ENCODE assay signal across 24 cellular contexts in the genomic region with DNA sequence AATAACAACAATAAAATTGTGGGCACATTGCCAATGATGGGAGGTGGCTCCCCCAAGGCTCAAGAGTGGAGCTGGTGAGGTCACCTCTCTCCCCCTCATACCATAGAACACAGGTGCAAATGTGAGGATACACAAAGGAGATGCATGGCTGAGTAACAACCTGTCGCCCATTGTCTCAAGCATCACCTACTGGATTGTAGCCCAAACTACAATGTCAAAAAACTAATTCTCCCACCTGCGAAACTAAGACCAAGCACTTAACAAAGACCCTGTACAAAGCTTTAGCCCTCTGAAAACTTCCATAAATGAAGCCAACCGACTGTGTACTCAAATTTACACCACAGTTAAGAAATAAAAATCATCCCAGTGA. TPM values are rescaled to one million over a fixed set of nuclear protein-coding genes. Genes with fewer than 3 reads are reported as not detected.
A peak's percentile ranks its signal among the peaks of the same experiment; 100 is the strongest.
DNase-seq lines count a peak whose midpoint lies in the region; ATAC-seq and TF ChIP-seq lines count a peak whose summit lies in the region.
"Had no signal": no experiment of that assay in that cellular context is flagged by ENCODE, and none has a peak within 500 bp of the region (broad histone marks: within the 10 kb centered on the region; RNA-seq: fewer than 3 reads in every experiment).

No MANE protein-coding gene starts in this region.

- no peak overlapping the region for H3K9ac ChIP-seq in GM23248

- ATAC-seq in Panc1 (no peak), heart right ventricle (no peak)
- ATAC-seq: CD8-positive, alpha-beta T cell; T-cell had no signal

- in situ Hi-C loops in Panc1 (cut with HindIII; ENCODE audit: low pct_unique_long_range_greater_than_20kb, low sequenced_read_pairs): no loop called here
- in situ Hi-C loops in GM23248 (cut with MboI): loop anchor here (10.0 kb wide), 1 partner anchor 200 kb away; no protein-coding TSS in a partner anchor

- no peak for TF ChIP-seq POLR2A in breast epithelium (IDR thresholded peaks at IDR 0.05)

- H3K9me3 ChIP-seq in Panc1 (ENCODE audit: control insufficient read depth, insufficient read depth, low read depth, low read length) (no peaks in the 10 kb centered on the region), heart right ventricle (no peaks in the 10 kb centered on the region), GM23248 (ENCODE audit: low read depth) (no peaks in the 10 kb centered on the region), breast epithelium (no peaks in the 10 kb centered on the region)
- H3K9me3 ChIP-seq: HAP-1, SJCRH30 had no signal

- CTCF ChIA-PET in Panc1 (lab: Charles Lee): no interaction called here

- TF ChIP-seq CTCF in Panc1 (IDR thresholded peaks at IDR 0.05): peak; percentile 8; the same call in 1 of the 2 replicates
- TF ChIP-seq CTCF in heart right ventricle (IDR thresholded peaks at IDR 0.05): no peak
- no peak for TF ChIP-seq CTCF in breast epithelium (IDR thresholded peaks at IDR 0.05)

- no peaks in the 10 kb centered on the region for H3K27me3 ChIP-seq in Panc1 (ENCODE audit: control insufficient read depth, insufficient read depth, low read length)
- no peaks in the 10 kb centered on the region for H3K27me3 ChIP-seq in heart right ventricle
- H3K27me3 ChIP-seq in GM23248 (replicated peaks; ENCODE audit: insufficient read depth): no peaks in the 10 kb centered on the region; the same call in 1 of the 2 replicates
- H3K27me3 ChIP-seq in breast epithelium: no peaks in the 10 kb centered on the region
- H3K27me3 ChIP-seq: SJCRH30 had no signal

- H3K36me3 ChIP-seq in Panc1 (ENCODE audit: control insufficient read depth, insufficient read depth, low read length) (no peaks in the 10 kb centered on the region), heart right ventricle (no peaks in the 10 kb centered on the region), GM23248 (ENCODE audit: low read depth) (no peaks in the 10 kb centered on the region), breast epithelium (no peaks in the 10 kb centered on the region)
- H3K36me3 ChIP-seq: HAP-1, SJCRH30 had no signal

- H3K4me1 ChIP-seq in Panc1 (ENCODE audit: control insufficient read depth, insufficient read depth, low read length): no peaks in the 10 kb centered on the region
- no peaks in the 10 kb centered on the region for H3K4me1 ChIP-seq in heart right ventricle
- no peaks in the 10 kb centered on the region for H3K4me1 ChIP-seq in GM23248 (ENCODE audit: insufficient read depth)
- H3K4me1 ChIP-seq in breast epithelium: no peaks in the 10 kb centered on the region
- H3K4me1 ChIP-seq: HAP-1, SJCRH30 had no signal

- H3K4me2 ChIP-seq in GM23248 (ENCODE audit: unreplicated experiment): no peak overlapping the region

- H3F3A ChIP-seq in GM23248 (ENCODE audit: insufficient read depth): no peaks in the 10 kb centered on the region

- intact Hi-C loops in Panc1 (cut with micrococcal nuclease; ENCODE audit: unreplicated experiment): no loop called here
- intact Hi-C loops in heart right ventricle (cut with DNase I): no loop called here
- intact Hi-C loops in breast epithelium (cut with DNase I; ENCODE audit: low total_unique reads): no loop called here

- no TSS peak for BruUV-seq in Panc1 (replicated peaks; lab: Mats Ljungman, UMichigan)

- no peak overlapping the region for H2AFZ ChIP-seq in GM23248

- no peaks in the 10 kb centered on the region for H3K9me2 ChIP-seq in GM23248 (ENCODE audit: insufficient read depth)

- H3K27ac ChIP-seq in Panc1 (ENCODE audit: low read length) (no peak overlapping the region), heart right ventricle (no peak overlapping the region), GM23248 (no peak overlapping the region), breast epithelium (no peak overlapping the region)
- H3K27ac ChIP-seq: 22Rv1, SJCRH30 had no signal

- WGBS in heart right ventricle, 2 donors: 87 to 90% methylated on average over 3 of the region's 3 CpGs
- 33 to 35% methylated on average over 3 of the region's 3 CpGs for WGBS in GM23248 (ENCODE audit: low coverage in 1 of 2, low lambda C conversion rate in 2 of 2, missing lambda C conversion rate in 2 of 2), 2 experiments

- no peaks in the 10 kb centered on the region for H3K79me2 ChIP-seq in GM23248 (ENCODE audit: insufficient read depth)

- POLR2A ChIA-PET in Panc1 (lab: Charles Lee): interaction anchor here (0.5 kb wide), 1 partner anchor 242 kb away, joined by 3 read pairs; no protein-coding TSS in a partner anchor

- peak; percentile 22 for DNase-seq in NCI-H748 (lab: John Stamatoyannopoulos, UW; ENCODE audit: unreplicated experiment)
- DNase-seq in NCI-H748 treated with DMSO at 0.1 percent for 48 hours (lab: John Stamatoyannopoulos, UW): no peak
- no peak for DNase-seq in Panc1 (ENCODE audit: low read depth, low spot score)
- DNase-seq in iPS DF 4.7 (ENCODE audit: extremely low read depth, low spot score): peak; percentile 14
- DNase-seq in heart right ventricle: no peak
- no peak for DNase-seq in GM23248
- no peak for DNase-seq in mesenteric fat pad (ENCODE audit: low spot score)
- no peak for DNase-seq in breast epithelium (ENCODE audit: low spot score in 2 of 2)
- DNase-seq: AML-193; C1 segment of cervical spinal cord; CD8-positive, alpha-beta T cell; DMS153; MV-4-11; NCI-H1105 treated with DMSO at 0.1 percent for 48 hours; NCI-H1694 treated with DMSO at 0.1 percent for 48 hours; NCI-H2081 treated with DMSO at 0.1 percent for 48 hours; NCI-H446 treated with DMSO at 0.1 percent for 48 hours; NCI-H526 treated with DMSO at 0.1 percent for 48 hours; NK-92 treated with Interleukin-12 subunit alpha and Interleukin-12 subunit beta, amount 100 ng/mL, for 24 hours; SJCRH30; T-cell had no signal

- H4K20me1 ChIP-seq in GM23248 (ENCODE audit: insufficient read depth): no peaks in the 10 kb centered on the region

- H3K4me3 ChIP-seq in Panc1 (ENCODE audit: low read depth in 2 of 2, low read length in 2 of 2): no peak overlapping the region
- H3K4me3 ChIP-seq in heart right ventricle: no peak overlapping the region
- H3K4me3 ChIP-seq in GM23248: no peak overlapping the region
- H3K4me3 ChIP-seq in breast epithelium: no peak overlapping the region
- H3K4me3 ChIP-seq: HAP-1, SJCRH30 had no signal

RNA-seq across cellular contexts. Expression of a gene that starts 50.4 kb away (rescaled TPM):
- total RNA-seq in Panc1 (2021; ENCODE audit: unreplicated experiment) (0.33 TPM), heart right ventricle (1 to 10 TPM in 6 of 10 donors, under 1 TPM in 4; 0.45 to 6.1 (median 1.6) TPM), mesenteric fat pad (not detected), breast epithelium (1 to 10 TPM in 2 of 3 donors, under 1 TPM in 1; under 0.01 to 1.9 (median 1.3) TPM)
- polyA plus RNA-seq in Panc1 (2012; ENCODE audit: insufficient read length): not detected
- polyA plus RNA-seq in heart right ventricle (under 1 TPM; 0.29 to 0.88 TPM), GM23248 (2016; fragmentation: Nextera tagmentation; extraction: Ambion mirVana) (not detected in 2 replicates)
- not detected in 2 replicates for total RNA-seq in GM23248 (2014; rRNA removed; shearing (Covaris generic))
- total RNA-seq: G401 had no signal

Comparison
In these comparisons a context has a peak if more than half of its experiments do, and no peak if none do; other contexts are left out.
1. DNase-seq: peak in NCI-H748 (single experiment) and iPS DF 4.7 (single experiment); none in NCI-H748 treated with DMSO at 0.1 percent for 48 hours (single experiment), Panc1 (single experiment), heart right ventricle (0 of 2), GM23248 (single experiment), mesenteric fat pad (single experiment) and breast epithelium (0 of 2).